11 cellular contexts compared by ENCODE assay signal in genomic region chr1:19080715-19081114, GRCh38.
DNase-seq lines count a peak whose midpoint lies in the region; ATAC-seq and TF ChIP-seq lines count a peak whose summit lies in the region.
"Had no signal": no experiment of that assay in that cellular context is flagged by ENCODE, and none has a peak within 500 bp of the region (broad histone marks: within the 10 kb centered on the region; RNA-seq: fewer than 3 reads in every experiment).

No MANE protein-coding gene starts in this region.

- in situ Hi-C loops in mammary epithelial cell (cut with MboI; ENCODE audit: low sequenced_read_pairs in 2 of 2), result loop anchor here in 1 of 2 donors (10.0 kb wide), 1 partner anchor 176 kb away; the partner anchor contains the start of gene ALDH4A1
- in situ Hi-C loops in brain microvascular endothelial cell (cut with HindIII; ENCODE audit: low pct_ligation_motif_present, low sequenced_read_pairs), result loop anchor here (10.0 kb wide), 1 partner anchor 176 kb away; the partner anchor contains the start of gene ALDH4A1

- no peaks in the 10 kb centered on the region for H4K20me1 ChIP-seq in mammary epithelial cell (ENCODE audit: insufficient read depth, low read length)

- no peak overlapping the region for H3K4me3 Mint-ChIP-seq in MCF 10A (ENCODE audit: unreplicated experiment)
- no peak overlapping the region for H3K4me3 Mint-ChIP-seq in activated CD4-positive, alpha-beta memory T cell treated with anti-CD3 and anti-CD28 coated beads, Interleukin-2, amount 10 ng/mL, durations not matched to agents 7 days and 5 days

- H3K36me3 ChIP-seq in mammary epithelial cell (ENCODE audit: insufficient read depth, low read length) (peaks cover 64% of the 10 kb centered on the region), brain microvascular endothelial cell (replicated peaks) (peaks cover 91% of the 10 kb centered on the region), right lobe of liver (peaks cover 0 to 83% (median 38%) of the 10 kb centered on the region in 4 donors), upper lobe of right lung (peaks cover 92% of the 10 kb centered on the region)
- H3K36me3 ChIP-seq: ovary had no signal

- H3K9me3 ChIP-seq in mammary epithelial cell (replicated peaks; ENCODE audit: insufficient read depth, low read length), result no peaks in the 10 kb centered on the region
- H3K9me3 ChIP-seq in right lobe of liver, result no peaks in the 10 kb centered on the region
- no peaks in the 10 kb centered on the region for H3K9me3 ChIP-seq in upper lobe of right lung
- H3K9me3 ChIP-seq: ovary had no signal

- H2AFZ ChIP-seq in mammary epithelial cell (ENCODE audit: low read depth, low read length), result no peak overlapping the region

- POLR2A ChIA-PET in MCF 10A (lab: Yijun Ruan, JAX), result interaction anchor here (1.1 kb wide), 1 partner anchor 118 kb away, joined by 3 read pairs; no protein-coding TSS in a partner anchor
- POLR2A ChIA-PET in activated CD4-positive, alpha-beta memory T cell treated with anti-CD3 and anti-CD28 coated beads, Interleukin-2, amount 10 ng/mL, durations not matched to agents 7 days and 5 days (lab: Charles Lee), result no interaction called here

- no peak overlapping the region for H3K4me2 ChIP-seq in mammary epithelial cell (ENCODE audit: insufficient read depth, low read depth, low read length)

- no peaks in the 10 kb centered on the region for H3K9me3 Mint-ChIP-seq in MCF 10A (ENCODE audit: unreplicated experiment)
- no peaks in the 10 kb centered on the region for H3K9me3 Mint-ChIP-seq in activated CD4-positive, alpha-beta memory T cell treated with anti-CD3 and anti-CD28 coated beads, Interleukin-2, amount 10 ng/mL, durations not matched to agents 7 days and 5 days

- H3K9ac ChIP-seq in mammary epithelial cell (ENCODE audit: insufficient read depth, low read length), result no peak overlapping the region

- H3K27ac ChIP-seq in mammary epithelial cell (ENCODE audit: insufficient read depth, low read depth, low read length) (no peak overlapping the region), brain microvascular endothelial cell (peak overlapping the region; percentile 47), right lobe of liver (peak overlapping the region; percentile 60 to 90 (median 81)), upper lobe of right lung (peak overlapping the region; percentile 52)
- H3K27ac ChIP-seq: ovary had no signal

- H3K36me3 Mint-ChIP-seq in MCF 10A (ENCODE audit: insufficient read depth, unreplicated experiment), result peaks cover 87% of the 10 kb centered on the region
- peaks cover 80% of the 10 kb centered on the region for H3K36me3 Mint-ChIP-seq in activated CD4-positive, alpha-beta memory T cell treated with anti-CD3 and anti-CD28 coated beads, Interleukin-2, amount 10 ng/mL, durations not matched to agents 7 days and 5 days (ENCODE audit: low read depth)

- BruUV-seq in MCF 10A (replicated peaks; lab: Mats Ljungman, UMichigan), result no TSS peak
- no TSS peak for BruUV-seq in mammary epithelial cell (replicated peaks; lab: Mats Ljungman, UMichigan)

- H3K79me2 ChIP-seq in mammary epithelial cell (ENCODE audit: insufficient read depth, low read length), result no peaks in the 10 kb centered on the region

- H3K27me3 ChIP-seq in mammary epithelial cell (ENCODE audit: insufficient read depth, low read length), result no peaks in the 10 kb centered on the region
- H3K27me3 ChIP-seq in brain microvascular endothelial cell (replicated peaks), result no peaks in the 10 kb centered on the region
- H3K27me3 ChIP-seq in right lobe of liver, result no peaks in the 10 kb centered on the region
- H3K27me3 ChIP-seq in upper lobe of right lung, result no peaks in the 10 kb centered on the region
- H3K27me3 ChIP-seq: ovary had no signal

- no peak overlapping the region for H3K4me3 ChIP-seq in mammary epithelial cell (replicated peaks in 1 of 3; ENCODE audit: insufficient read depth in 1 of 3, low read depth in 2 of 3, low read length in 3 of 3)
- no peak overlapping the region for H3K4me3 ChIP-seq in brain microvascular endothelial cell (ENCODE audit: low read depth, low read length)
- H3K4me3 ChIP-seq in right lobe of liver, result no peak overlapping the region
- no peak overlapping the region for H3K4me3 ChIP-seq in upper lobe of right lung
- H3K4me3 ChIP-seq: ovary had no signal

- peaks cover 24% of the 10 kb centered on the region for H3K4me1 Mint-ChIP-seq in MCF 10A (ENCODE audit: insufficient read depth, unreplicated experiment)
- peaks cover 13% of the 10 kb centered on the region for H3K4me1 Mint-ChIP-seq in activated CD4-positive, alpha-beta memory T cell treated with anti-CD3 and anti-CD28 coated beads, Interleukin-2, amount 10 ng/mL, durations not matched to agents 7 days and 5 days

- TF ChIP-seq CTCF in MCF 10A (IDR thresholded peaks at IDR 0.05; ENCODE audit: unreplicated experiment) (no peak), mammary epithelial cell (conservative IDR thresholded peaks at IDR 0.05 in 1 of 2, IDR thresholded peaks at IDR 0.05 in 1 of 2; ENCODE audit: extremely low read depth in 1 of 2, insufficient read depth in 1 of 2, low read depth in 1 of 2, low read length in 2 of 2) (no peak), brain microvascular endothelial cell (IDR thresholded peaks at IDR 0.05; ENCODE audit: low read depth, low read length, missing control alignments) (no peak), right lobe of liver (IDR thresholded peaks at IDR 0.05) (no peak), upper lobe of right lung (IDR thresholded peaks at IDR 0.05) (no peak)

- WGBS in mammary epithelial cell (ENCODE audit: low coverage, missing lambda C conversion rate), result 82% methylated on average over 3 of the region's 3 CpGs
- WGBS in right lobe of liver (ENCODE audit: insufficient coverage, low coverage, low lambda C conversion rate, missing lambda C conversion rate), result 84% methylated on average over 3 of the region's 3 CpGs

- no peak for TF ChIP-seq POLR2A in right lobe of liver (IDR thresholded peaks at IDR 0.05)

- DNase-seq in MCF 10A (ENCODE audit: unreplicated experiment) (no peak), mammary epithelial cell (no peak), brain microvascular endothelial cell (no peak), right lobe of liver (no peak), upper lobe of right lung (no peak), superior temporal gyrus (ENCODE audit: extremely low spot score) (no peak), germinal center (ENCODE audit: low spot score) (no peak)
- no peak for DNase-seq in activated CD4-positive, alpha-beta memory T cell treated with anti-CD3 and anti-CD28 coated beads, Interleukin-2, amount 10 ng/mL, durations not matched to agents 7 days and 5 days
- DNase-seq: activated gamma-delta T cell treated with Interleukin-2 at 50 U/mL for 16 hours, ovary, T-helper 2 cell had no signal

- no peaks in the 10 kb centered on the region for H3K27me3 Mint-ChIP-seq in MCF 10A (ENCODE audit: insufficient read depth, unreplicated experiment)
- no peaks in the 10 kb centered on the region for H3K27me3 Mint-ChIP-seq in activated CD4-positive, alpha-beta memory T cell treated with anti-CD3 and anti-CD28 coated beads, Interleukin-2, amount 10 ng/mL, durations not matched to agents 7 days and 5 days

- H3K27ac Mint-ChIP-seq in MCF 10A (ENCODE audit: low read depth, unreplicated experiment), result peak overlapping the region; percentile 53
- no peak overlapping the region for H3K27ac Mint-ChIP-seq in activated CD4-positive, alpha-beta memory T cell treated with anti-CD3 and anti-CD28 coated beads, Interleukin-2, amount 10 ng/mL, durations not matched to agents 7 days and 5 days

- CTCF ChIA-PET in MCF 10A (lab: Yijun Ruan, JAX), result interaction anchor here (0.6 to 1.7 kb wide), 2 partner anchors 47 to 168 kb away, joined by 4 to 5 read pairs; no protein-coding TSS in a partner anchor
- CTCF ChIA-PET in mammary epithelial cell (lab: Charles Lee; ENCODE audit: low non-redundant PET), result no interaction called here
- CTCF ChIA-PET in activated CD4-positive, alpha-beta memory T cell treated with anti-CD3 and anti-CD28 coated beads, Interleukin-2, amount 10 ng/mL, durations not matched to agents 7 days and 5 days (lab: Charles Lee), result no interaction called here

- intact Hi-C loops in MCF 10A (cut with micrococcal nuclease), result no loop called here
- intact Hi-C loops in mammary epithelial cell (cut with micrococcal nuclease), result no loop called here
- intact Hi-C loops in right lobe of liver (cut with DNase I), result no loop called here
- intact Hi-C loops in upper lobe of right lung (cut with DNase I), result loop anchor here (10.0 kb wide), 1 partner anchor 176 kb away; the partner anchor contains the start of gene ALDH4A1

- peak in 1 of 4 donors; percentile 1 for ATAC-seq in right lobe of liver
- no peak for ATAC-seq in upper lobe of right lung

- H3K4me1 ChIP-seq in mammary epithelial cell (ENCODE audit: insufficient read depth, low read length), result peaks cover 40% of the 10 kb centered on the region
- H3K4me1 ChIP-seq in right lobe of liver, result peaks cover 0 to 43% (median 20%) of the 10 kb centered on the region in 4 donors
- peaks cover 11% of the 10 kb centered on the region for H3K4me1 ChIP-seq in upper lobe of right lung

- dilution Hi-C loops in mammary epithelial cell (cut with HindIII; ENCODE audit: low sequenced_read_pairs), result loop anchor here (5.0 to 25.0 kb wide), 3 partner anchors 68 to 368 kb away; partner anchors contain the start of gene ALDH4A1
